8 cellular contexts compared by ENCODE assay signal in the genomic region with DNA sequence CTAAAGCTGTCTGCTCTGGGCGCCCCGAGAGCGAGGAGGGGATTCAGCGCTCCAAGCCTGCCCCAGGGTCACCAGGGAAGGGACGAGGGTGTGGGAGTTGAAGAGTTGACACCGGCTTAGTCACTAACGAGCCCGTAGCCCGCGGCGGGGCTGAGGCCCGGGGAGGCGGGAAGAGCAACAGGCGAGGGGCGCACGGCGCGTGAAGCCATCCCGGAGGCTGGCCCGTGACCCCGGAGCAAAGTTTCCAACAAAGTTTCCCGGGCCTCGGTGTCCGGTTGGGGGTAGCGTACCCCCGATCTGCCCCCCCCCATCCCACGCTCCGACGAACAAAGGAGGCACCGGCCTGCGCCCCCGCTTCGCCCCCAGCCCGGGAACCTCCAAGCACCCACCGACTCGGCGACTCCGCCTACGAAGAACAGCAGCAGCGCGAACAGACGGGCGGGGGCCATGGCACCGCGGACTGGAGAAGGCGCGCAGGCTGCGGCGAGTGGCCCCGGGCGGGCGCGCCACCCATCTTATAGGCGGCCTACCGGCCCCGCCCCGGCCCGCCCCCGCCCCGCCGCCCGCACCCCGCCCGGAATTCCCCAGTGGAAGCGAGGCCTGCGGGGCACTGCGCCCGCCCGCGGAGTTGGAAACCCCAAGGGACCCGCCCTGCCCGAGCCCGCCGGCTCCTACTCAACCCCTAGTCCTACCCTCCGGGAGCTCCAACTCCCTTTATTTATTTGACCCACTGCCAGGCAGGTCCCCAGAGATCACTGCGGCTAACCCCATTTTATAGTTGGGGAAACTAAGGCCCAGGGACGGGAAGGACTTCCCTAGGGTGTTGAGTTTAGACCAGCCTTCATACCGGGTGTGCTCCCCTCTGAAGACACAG. TPM values are rescaled to one million over a fixed set of nuclear protein-coding genes. Genes with fewer than 3 reads are reported as not detected.
A peak's percentile ranks its signal among the peaks of the same experiment; 100 is the strongest.
DNase-seq lines count a peak whose midpoint lies in the region; ATAC-seq and TF ChIP-seq lines count a peak whose summit lies in the region.

A gene with protein sequence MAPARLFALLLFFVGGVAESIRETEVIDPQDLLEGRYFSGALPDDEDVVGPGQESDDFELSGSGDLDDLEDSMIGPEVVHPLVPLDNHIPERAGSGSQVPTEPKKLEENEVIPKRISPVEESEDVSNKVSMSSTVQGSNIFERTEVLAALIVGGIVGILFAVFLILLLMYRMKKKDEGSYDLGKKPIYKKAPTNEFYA (minus strand): TSS at position 489 of the 874 bp plus-strand sequence. CDS start 40 bp downstream, at position 449.

- no peaks in the 10 kb centered on the region for H3K9me3 Mint-ChIP-seq in activated CD8-positive, alpha-beta memory T cell treated with anti-CD3 and anti-CD28 coated beads, Interleukin-2, amount 10 ng/mL, durations not matched to agents 7 days and 5 days (ENCODE audit: low read depth)

- no peaks in the 10 kb centered on the region for H3K36me3 ChIP-seq in endocrine pancreas (ENCODE audit: control insufficient read depth, insufficient read depth, low read length)
- H3K36me3 ChIP-seq in mesodermal cell (ENCODE audit: control insufficient read depth, insufficient read depth, low read length): no peaks in the 10 kb centered on the region

- H3K36me3 Mint-ChIP-seq in activated CD8-positive, alpha-beta memory T cell treated with anti-CD3 and anti-CD28 coated beads, Interleukin-2, amount 10 ng/mL, durations not matched to agents 7 days and 5 days: no peaks in the 10 kb centered on the region

- DNase-seq in NCI-H345 treated with DMSO at 0.1 percent for 48 hours (lab: John Stamatoyannopoulos, UW; ENCODE audit: unreplicated experiment) (peak; percentile 58), GM19238 (ENCODE audit: insufficient read length, low spot score) (no peak)
- peak; percentile 72 for DNase-seq in activated CD8-positive, alpha-beta memory T cell treated with anti-CD3 and anti-CD28 coated beads, Interleukin-2, amount 10 ng/mL, durations not matched to agents 7 days and 5 days
- peak; percentile 15 to 47 for DNase-seq in stimulated activated CD8-positive, alpha-beta memory T cell treated with anti-CD3 and anti-CD28 coated beads, Interleukin-2, amount 100 ng/mL, for 1 hour (ENCODE audit: low read depth in 2 of 2)

- peak within 1 kb of the TSS; percentile 77 for H3K4me3 Mint-ChIP-seq in activated CD8-positive, alpha-beta memory T cell treated with anti-CD3 and anti-CD28 coated beads, Interleukin-2, amount 10 ng/mL, durations not matched to agents 7 days and 5 days

- peak within 1 kb of the TSS; percentile 73 for H3K9ac ChIP-seq in endocrine pancreas (ENCODE audit: control insufficient read depth, insufficient read depth, low read length)

- H3K4me3 ChIP-seq in endocrine pancreas (ENCODE audit: control insufficient read depth, insufficient read depth, low read length) (peak within 1 kb of the TSS; percentile 37), mesodermal cell (ENCODE audit: extremely low read depth, insufficient read depth, low read length, poor library complexity, severe bottlenecking) (peak within 1 kb of the TSS; percentile 79)

- peak within 1 kb of the TSS; percentile 67 for H3K27ac ChIP-seq in mesodermal cell (ENCODE audit: low read depth, low read length, severe bottlenecking)

- no peaks in the 10 kb centered on the region for H3K27me3 Mint-ChIP-seq in activated CD8-positive, alpha-beta memory T cell treated with anti-CD3 and anti-CD28 coated beads, Interleukin-2, amount 10 ng/mL, durations not matched to agents 7 days and 5 days

- WGBS in mesodermal cell (ENCODE audit: insufficient coverage in 2 of 2), 2 experiments: 3% methylated on average over 24 to 49 of the region's 78 CpGs

- TF ChIP-seq POLR2A in GM15510 (IDR thresholded peaks at IDR 0.05; ENCODE audit: borderline replicate concordance, extremely low read depth, insufficient read length): peak; percentile 60

- peak; percentile 91 for ATAC-seq in activated CD8-positive, alpha-beta memory T cell treated with anti-CD3 and anti-CD28 coated beads, Interleukin-2, amount 10 ng/mL, durations not matched to agents 7 days and 5 days
- ATAC-seq in GM18858 (IDR thresholded peaks at IDR 0.05; ENCODE audit: unreplicated experiment): no peak

- peaks cover 40% of the 10 kb centered on the region for H3K4me1 Mint-ChIP-seq in activated CD8-positive, alpha-beta memory T cell treated with anti-CD3 and anti-CD28 coated beads, Interleukin-2, amount 10 ng/mL, durations not matched to agents 7 days and 5 days

- no peaks in the 10 kb centered on the region for H3K4me1 ChIP-seq in endocrine pancreas (ENCODE audit: control insufficient read depth, insufficient read depth, low read length)
- H3K4me1 ChIP-seq in mesodermal cell (ENCODE audit: control insufficient read depth, insufficient read depth, low read length, poor library complexity, severe bottlenecking): peaks cover 33% of the 10 kb centered on the region

- H3K27ac Mint-ChIP-seq in activated CD8-positive, alpha-beta memory T cell treated with anti-CD3 and anti-CD28 coated beads, Interleukin-2, amount 10 ng/mL, durations not matched to agents 7 days and 5 days: peak within 1 kb of the TSS; percentile 67

- no peaks in the 10 kb centered on the region for H3K27me3 ChIP-seq in endocrine pancreas (ENCODE audit: control insufficient read depth, insufficient read depth, low read length)

- H3K9me3 ChIP-seq in endocrine pancreas (ENCODE audit: control insufficient read depth, low read length) (no peaks in the 10 kb centered on the region), mesodermal cell (ENCODE audit: control insufficient read depth, low read length) (no peaks in the 10 kb centered on the region)

- CTCF ChIA-PET in activated CD8-positive, alpha-beta memory T cell treated with anti-CD3 and anti-CD28 coated beads, Interleukin-2, amount 10 ng/mL, durations not matched to agents 7 days and 5 days (lab: Charles Lee): interaction anchor here (0.9 to 4.3 kb wide), 17 partner anchors 9 to 451 kb away, joined by 3 to 39 read pairs (median 4); a partner anchor contains a TSS

RNA-seq across cellular contexts. Expression of the gene that starts here (rescaled TPM):
- 10 to 100 TPM; 15.0 to 50.7 TPM for total RNA-seq in activated CD8-positive, alpha-beta memory T cell treated with anti-CD3 and anti-CD28 coated beads, Interleukin-2, amount 10 ng/mL, durations not matched to agents 7 days and 5 days
- polyA plus RNA-seq in mesodermal cell (2013, experiment 1 of 2): 119 TPM
- polyA plus RNA-seq in mesodermal cell (2013, experiment 2 of 2): 125 TPM
